In the genomic region with DNA sequence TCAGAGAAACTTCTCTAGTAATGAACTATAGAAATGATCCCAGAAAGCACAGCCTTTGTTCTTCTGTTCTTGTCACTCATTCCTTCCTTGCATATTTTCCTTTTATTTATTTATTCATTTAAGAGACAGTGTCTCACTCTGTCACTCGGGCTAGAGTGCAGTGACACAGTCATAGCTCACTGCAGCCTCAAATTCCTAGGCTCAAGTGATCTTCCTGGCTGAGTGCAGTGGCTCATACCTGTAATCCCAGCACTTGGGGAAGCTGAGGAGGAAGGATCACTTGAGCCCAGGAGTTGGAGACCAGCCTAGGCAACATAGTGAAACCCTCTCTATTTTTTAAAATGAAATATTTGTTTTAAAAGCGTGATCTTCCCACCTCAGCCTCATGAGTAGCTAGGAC, we compare ENCODE assay signal across 16 cellular contexts. TPM values are rescaled to one million over a fixed set of nuclear protein-coding genes. Genes with fewer than 3 reads are reported as not detected.
DNase-seq lines count a peak whose midpoint lies in the region; ATAC-seq and TF ChIP-seq lines count a peak whose summit lies in the region.
"Had no signal": no experiment of that assay in that cellular context is flagged by ENCODE, and none has a peak within 500 bp of the region (broad histone marks: within the 10 kb centered on the region; RNA-seq: fewer than 3 reads in every experiment).

No MANE protein-coding gene starts in this region.

- no peak for TF ChIP-seq POLR2A in gastrocnemius medialis (IDR thresholded peaks at IDR 0.05)

- WGBS in psoas muscle, 3 donors = 57 to 71% (median 68%) methylated on average over 2 of the region's 2 CpGs

- H3K36me3 ChIP-seq in psoas muscle (ENCODE audit: insufficient read depth in 1 of 2, low read depth in 1 of 2) (peaks cover 0 to 29% of the 10 kb centered on the region in 2 donors), gastrocnemius medialis (peaks cover 0 to 32% of the 10 kb centered on the region in 2 donors)
- H3K36me3 ChIP-seq in effector memory CD4-positive, alpha-beta T cell (ENCODE audit: control insufficient read depth, insufficient read depth, low read length) = peaks cover 3% of the 10 kb centered on the region

- intact Hi-C loops in dorsolateral prefrontal cortex (cut with DNase I) (no loop called here), psoas muscle (cut with DNase I) (no loop called here), gastrocnemius medialis (cut with DNase I; ENCODE audit: low total_unique reads) (no loop called here)

- no peak overlapping the region for H3K4me3 Mint-ChIP-seq in activated T-cell treated with anti-CD3 and anti-CD28 coated beads, Interleukin-2, amount 50 U/mL, for 72 hours
- no peak overlapping the region for H3K4me3 Mint-ChIP-seq in activated T-cell treated with anti-CD3 and anti-CD28 coated beads, Interleukin-2, amount 50 U/mL, for 24 hours
- H3K4me3 Mint-ChIP-seq: CD14-positive monocyte; CD8-positive, alpha-beta T cell had no signal

- no peaks in the 10 kb centered on the region for H3K9me3 Mint-ChIP-seq in activated T-cell treated with anti-CD3 and anti-CD28 coated beads, Interleukin-2, amount 50 U/mL, for 72 hours
- H3K9me3 Mint-ChIP-seq in activated T-cell treated with anti-CD3 and anti-CD28 coated beads, Interleukin-2, amount 50 U/mL, for 24 hours = no peaks in the 10 kb centered on the region
- H3K9me3 Mint-ChIP-seq: CD14-positive monocyte; CD8-positive, alpha-beta T cell had no signal

- DNase-seq in activated T-cell treated with anti-CD3 and anti-CD28 coated beads, Interleukin-2, amount 50 U/mL, for 72 hours = no peak
- no peak for DNase-seq in activated T-cell treated with anti-CD3 and anti-CD28 coated beads, Interleukin-2, amount 50 U/mL, for 24 hours
- no peak for DNase-seq in dorsolateral prefrontal cortex
- no peak for DNase-seq in psoas muscle
- no peak for DNase-seq in gastrocnemius medialis
- DNase-seq in anterior cingulate cortex (lab: John Stamatoyannopoulos, UW) = no peak
- DNase-seq in effector memory CD4-positive, alpha-beta T cell = no peak
- DNase-seq in D341Med (ENCODE audit: low spot score) = no peak
- DNase-seq: CD8-positive, alpha-beta T cell; COR-L47; DND-41; GM23248 had no signal

- no peaks in the 10 kb centered on the region for H3K9me3 ChIP-seq in psoas muscle
- no peaks in the 10 kb centered on the region for H3K9me3 ChIP-seq in gastrocnemius medialis
- H3K9me3 ChIP-seq in effector memory CD4-positive, alpha-beta T cell (ENCODE audit: control insufficient read depth, low read length) = no peaks in the 10 kb centered on the region

- peak overlapping the region; percentile 43 for H3K27ac Mint-ChIP-seq in activated T-cell treated with anti-CD3 and anti-CD28 coated beads, Interleukin-2, amount 50 U/mL, for 72 hours
- H3K27ac Mint-ChIP-seq in activated T-cell treated with anti-CD3 and anti-CD28 coated beads, Interleukin-2, amount 50 U/mL, for 24 hours = no peak overlapping the region
- H3K27ac Mint-ChIP-seq: CD8-positive, alpha-beta T cell had no signal

- H3K27ac ChIP-seq in dorsolateral prefrontal cortex (peak overlapping the region in 49 of 59 donors; percentile 0 to 99 (median 59)), psoas muscle (no peak overlapping the region), gastrocnemius medialis (no peak overlapping the region)
- H3K27ac ChIP-seq in effector memory CD4-positive, alpha-beta T cell (ENCODE audit: insufficient read depth, low read length, poor library complexity, severe bottlenecking) = no peak overlapping the region
- H3K27ac ChIP-seq: 22Rv1, GM23248 had no signal

- H3K27me3 ChIP-seq in dorsolateral prefrontal cortex (no peaks in the 10 kb centered on the region), psoas muscle (ENCODE audit: insufficient read depth in 3 of 3, low read length in 2 of 3) (no peaks in the 10 kb centered on the region), gastrocnemius medialis (no peaks in the 10 kb centered on the region)
- H3K27me3 ChIP-seq in effector memory CD4-positive, alpha-beta T cell (replicated peaks; ENCODE audit: control insufficient read depth, insufficient read depth, low read length, poor library complexity, severe bottlenecking) = no peaks in the 10 kb centered on the region

- H3K4me3 ChIP-seq in dorsolateral prefrontal cortex (no peak overlapping the region), psoas muscle (no peak overlapping the region), gastrocnemius medialis (no peak overlapping the region)
- H3K4me3 ChIP-seq in effector memory CD4-positive, alpha-beta T cell (ENCODE audit: insufficient read depth, low read depth, low read length, poor library complexity, severe bottlenecking) = no peak overlapping the region
- H3K4me3 ChIP-seq: GM23248 had no signal

- no peaks in the 10 kb centered on the region for H3K27me3 Mint-ChIP-seq in activated T-cell treated with anti-CD3 and anti-CD28 coated beads, Interleukin-2, amount 50 U/mL, for 72 hours (ENCODE audit: low read depth)
- no peaks in the 10 kb centered on the region for H3K27me3 Mint-ChIP-seq in activated T-cell treated with anti-CD3 and anti-CD28 coated beads, Interleukin-2, amount 50 U/mL, for 24 hours

- H3K4me1 ChIP-seq in psoas muscle (peaks cover 11% of the 10 kb centered on the region), gastrocnemius medialis (peaks cover 14 to 23% of the 10 kb centered on the region in 2 donors)
- no peaks in the 10 kb centered on the region for H3K4me1 ChIP-seq in effector memory CD4-positive, alpha-beta T cell (ENCODE audit: control insufficient read depth, insufficient read depth, low read length, poor library complexity, severe bottlenecking)

- peaks cover 40% of the 10 kb centered on the region for H3K4me1 Mint-ChIP-seq in activated T-cell treated with anti-CD3 and anti-CD28 coated beads, Interleukin-2, amount 50 U/mL, for 72 hours (ENCODE audit: low read depth)
- H3K4me1 Mint-ChIP-seq in activated T-cell treated with anti-CD3 and anti-CD28 coated beads, Interleukin-2, amount 50 U/mL, for 24 hours (ENCODE audit: low read depth) = peaks cover 36% of the 10 kb centered on the region

- H3K36me3 Mint-ChIP-seq in activated T-cell treated with anti-CD3 and anti-CD28 coated beads, Interleukin-2, amount 50 U/mL, for 72 hours (ENCODE audit: insufficient read depth in 2 of 2) = peaks cover 0 to 2% of the 10 kb centered on the region in 2 donors
- H3K36me3 Mint-ChIP-seq in activated T-cell treated with anti-CD3 and anti-CD28 coated beads, Interleukin-2, amount 50 U/mL, for 24 hours (ENCODE audit: low read depth) = peaks cover 21% of the 10 kb centered on the region

- in situ Hi-C loops in gastrocnemius medialis (cut with MboI; ENCODE audit: low sequenced_read_pairs in 4 of 4) = no loop called here

- TF ChIP-seq CTCF in dorsolateral prefrontal cortex (IDR thresholded peaks at IDR 0.05 in 54 of 56, conservative IDR thresholded peaks at IDR 0.05 in 2 of 56; ENCODE audit: low read depth in 1 of 56, partially characterized antibody in 56 of 56) (no peak), psoas muscle (IDR thresholded peaks at IDR 0.05) (no peak), gastrocnemius medialis (IDR thresholded peaks at IDR 0.05 in 4 of 5, conservative IDR thresholded peaks at IDR 0.05 in 1 of 5) (no peak)

- no peak for ATAC-seq in activated T-cell treated with anti-CD3 and anti-CD28 coated beads, Interleukin-2, amount 50 U/mL, for 72 hours (replicated peaks in 1 of 2)
- ATAC-seq in psoas muscle = peak; percentile 48 to 70 (median 48)
- ATAC-seq in gastrocnemius medialis = no peak
- ATAC-seq: CD8-positive, alpha-beta T cell; HCT116; HepG2 had no signal

RNA-seq across cellular contexts. Expression of a gene that starts 11.5 kb away (rescaled TPM):
- total RNA-seq in activated T-cell treated with anti-CD3 and anti-CD28 coated beads, Interleukin-2, amount 50 U/mL, for 72 hours = 1 to 10 TPM; 8.7 to 9.7 TPM
- total RNA-seq in dorsolateral prefrontal cortex (100 to 1,000 TPM in 7 of 120 experiments, 10 to 100 TPM in 113; 54.3 to 129 (median 78.9) TPM), psoas muscle (10 to 100 TPM; 12.9 to 22.5 (median 18.4) TPM), gastrocnemius medialis (10 to 100 TPM; 10.0 to 45.0 (median 20.2) TPM)
- 10 to 100 TPM in 1 of 3 donors, 1 to 10 TPM in 2; 5.7 to 19.9 (median 5.9) TPM for polyA plus RNA-seq in psoas muscle

RNA-seq across cellular contexts. Expression of a gene that starts 11.6 kb away (rescaled TPM):
- total RNA-seq in activated T-cell treated with anti-CD3 and anti-CD28 coated beads, Interleukin-2, amount 50 U/mL, for 72 hours = 10 to 100 TPM; 40.6 to 43.0 TPM
- 10 to 100 TPM; 31.4 to 69.6 (median 51.2) TPM for total RNA-seq in dorsolateral prefrontal cortex
- total RNA-seq in psoas muscle = 10 to 100 TPM; 27.8 to 40.1 (median 32.5) TPM
- polyA plus RNA-seq in psoas muscle = 10 to 100 TPM; 22.5 to 42.4 (median 35.9) TPM
- 10 to 100 TPM; 19.2 to 25.1 (median 21.5) TPM for total RNA-seq in gastrocnemius medialis

RNA-seq across cellular contexts. Expression of a gene that starts 54.7 kb away (rescaled TPM):
- total RNA-seq in activated T-cell treated with anti-CD3 and anti-CD28 coated beads, Interleukin-2, amount 50 U/mL, for 72 hours = 10 to 100 TPM; 18.1 to 21.5 TPM
- 10 to 100 TPM in 117 of 120 experiments, 1 to 10 TPM in 3; 8.5 to 20.6 (median 14.9) TPM for total RNA-seq in dorsolateral prefrontal cortex
- total RNA-seq in psoas muscle = 10 to 100 TPM in 3 of 4 donors, 1 to 10 TPM in 1; 8.5 to 18.2 (median 12.3) TPM
- 1 to 10 TPM; 4.6 to 10.0 (median 7.2) TPM for polyA plus RNA-seq in psoas muscle
- total RNA-seq in gastrocnemius medialis = 10 to 100 TPM; 10.6 to 16.8 (median 14.0) TPM

Comparison
In these comparisons a context has a peak if more than half of its experiments do, and no peak if none do; other contexts are left out.
1. ATAC-seq: peak in psoas muscle (4 of 4); none in activated T-cell treated with anti-CD3 and anti-CD28 coated beads, Interleukin-2, amount 50 U/mL, for 72 hours (0 of 2) and gastrocnemius medialis (0 of 2).
2. H3K27ac ChIP-seq: peak in dorsolateral prefrontal cortex (49 of 59); none in psoas muscle (single experiment), gastrocnemius medialis (0 of 4) and effector memory CD4-positive, alpha-beta T cell (single experiment).